14 cellular contexts compared by ENCODE assay signal in the genomic region with DNA sequence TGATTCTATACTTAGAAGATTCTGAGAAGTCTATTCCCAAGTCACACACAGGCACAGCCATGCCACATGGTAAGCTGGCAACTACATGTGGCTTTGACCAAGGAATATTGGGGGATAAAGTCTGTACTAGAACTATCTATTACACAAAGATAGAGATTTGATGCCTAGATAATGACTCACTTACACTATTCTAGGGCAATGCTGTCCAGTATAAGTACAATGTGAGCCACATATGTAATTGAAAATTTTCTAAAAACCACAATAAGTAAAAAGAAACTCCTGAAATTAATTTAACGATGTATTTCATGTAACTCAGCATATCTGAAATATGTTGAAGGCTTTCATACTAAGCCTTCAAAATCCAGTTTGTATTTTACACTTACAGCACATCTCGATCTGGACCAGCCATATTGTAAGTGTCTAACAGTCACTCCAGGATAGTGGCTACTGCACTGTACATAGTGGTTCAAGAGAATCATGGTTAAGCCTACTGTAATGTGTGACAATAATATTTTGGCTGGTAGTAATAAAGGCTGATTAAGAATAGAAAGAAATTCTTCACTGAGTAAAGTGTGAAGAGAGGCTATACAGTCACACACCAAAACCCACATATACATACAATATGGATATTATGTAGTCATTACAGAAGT.
DNase-seq lines count a peak whose midpoint lies in the region; ATAC-seq, FAIRE-seq and TF ChIP-seq lines count a peak whose summit lies in the region.
"Had no signal": no experiment of that assay in that cellular context is flagged by ENCODE, and none has a peak within 500 bp of the region (broad histone marks: within the 10 kb centered on the region; RNA-seq: fewer than 3 reads in every experiment).

No MANE protein-coding gene starts in this region.

- intact Hi-C loops in Panc1 (cut with micrococcal nuclease; ENCODE audit: unreplicated experiment), result no loop called here

- H3K9me3 Mint-ChIP-seq in activated naive CD4-positive, alpha-beta T cell treated with anti-CD3 and anti-CD28 coated beads, Interleukin-2, amount 50 U/mL, for 72 hours, result peaks cover 0 to 5% of the 10 kb centered on the region in 2 donors
- H3K9me3 Mint-ChIP-seq in activated naive CD4-positive, alpha-beta T cell treated with anti-CD3 and anti-CD28 coated beads, Interleukin-2, amount 10 ng/mL, durations not matched to agents 7 days and 5 days, result peaks cover 2% of the 10 kb centered on the region
- H3K9me3 Mint-ChIP-seq in stimulated activated effector memory CD8-positive, alpha-beta T cell treated with anti-CD3 and anti-CD28 coated beads, Interleukin-12 subunit alpha, Interleukin-12 subunit beta, amount 100 ng/mL, for 72 hours, result no peaks in the 10 kb centered on the region
- H3K9me3 Mint-ChIP-seq: CD8-positive, alpha-beta memory T cell had no signal

- H3K4me3 Mint-ChIP-seq in activated naive CD4-positive, alpha-beta T cell treated with anti-CD3 and anti-CD28 coated beads, Interleukin-2, amount 10 ng/mL, durations not matched to agents 7 days and 5 days, result no peak overlapping the region
- no peak overlapping the region for H3K4me3 Mint-ChIP-seq in stimulated activated effector memory CD8-positive, alpha-beta T cell treated with anti-CD3 and anti-CD28 coated beads, Interleukin-12 subunit alpha, Interleukin-12 subunit beta, amount 100 ng/mL, for 72 hours
- H3K4me3 Mint-ChIP-seq: CD14-positive monocyte; CD8-positive, alpha-beta memory T cell had no signal

- no peak for DNase-seq in activated naive CD4-positive, alpha-beta T cell treated with anti-CD3 and anti-CD28 coated beads, Interleukin-2, amount 50 U/mL, for 72 hours (ENCODE audit: low spot score in 2 of 2)
- no peak for DNase-seq in activated naive CD4-positive, alpha-beta T cell treated with anti-CD3 and anti-CD28 coated beads, Interleukin-2, amount 10 ng/mL, durations not matched to agents 7 days and 5 days
- DNase-seq in H54 (ENCODE audit: insufficient read length, low spot score) (no peak), Panc1 (ENCODE audit: low read depth, low spot score) (no peak), NCI-H2171 (lab: John Stamatoyannopoulos, UW) (no peak)
- DNase-seq in stimulated activated effector memory CD8-positive, alpha-beta T cell treated with anti-CD3 and anti-CD28 coated beads, Interleukin-12 subunit alpha, Interleukin-12 subunit beta, amount 100 ng/mL, for 72 hours (ENCODE audit: low spot score in 2 of 2), result no peak
- DNase-seq: Caco-2; CD8-positive, alpha-beta memory T cell; DND-41; GDM1 had no signal

- in situ Hi-C loops in Panc1 (cut with HindIII; ENCODE audit: low pct_unique_long_range_greater_than_20kb, low sequenced_read_pairs), result no loop called here

- no peak overlapping the region for H3K4me3 ChIP-seq in Panc1 (ENCODE audit: low read depth in 2 of 2, low read length in 2 of 2)

- H3K36me3 ChIP-seq in Panc1 (ENCODE audit: control insufficient read depth, insufficient read depth, low read length), result peaks cover 8% of the 10 kb centered on the region; the same call in 1 of the 2 replicates

- BruUV-seq in Panc1 (replicated peaks; lab: Mats Ljungman, UMichigan), result no TSS peak

- H3K9me3 ChIP-seq in Panc1 (ENCODE audit: control insufficient read depth, insufficient read depth, low read depth, low read length), result no peaks in the 10 kb centered on the region
- H3K9me3 ChIP-seq: Caco-2 had no signal

- no peaks in the 10 kb centered on the region for H3K27me3 ChIP-seq in Panc1 (ENCODE audit: control insufficient read depth, insufficient read depth, low read length)

- no peak for TF ChIP-seq CTCF in Panc1 (IDR thresholded peaks at IDR 0.05)

- ATAC-seq in activated naive CD4-positive, alpha-beta T cell treated with anti-CD3 and anti-CD28 coated beads, Interleukin-2, amount 50 U/mL, for 72 hours, result peak; percentile 14 to 56
- ATAC-seq in Panc1 (no peak; the same call in 1 of the 2 replicates), GM19397 (IDR thresholded peaks at IDR 0.05; ENCODE audit: unreplicated experiment) (no peak)
- peak; percentile 88 for ATAC-seq in stimulated activated effector memory CD8-positive, alpha-beta T cell treated with anti-CD3 and anti-CD28 coated beads, Interleukin-12 subunit alpha, Interleukin-12 subunit beta, amount 100 ng/mL, for 72 hours
- ATAC-seq: HCT116 had no signal

- CTCF ChIA-PET in activated naive CD4-positive, alpha-beta T cell treated with anti-CD3 and anti-CD28 coated beads, Interleukin-2, amount 10 ng/mL, durations not matched to agents 7 days and 5 days (lab: Charles Lee), result interaction anchor here (1.0 kb wide), 1 partner anchor 10 kb away, joined by 3 read pairs; no protein-coding TSS in a partner anchor
- CTCF ChIA-PET in Panc1 (lab: Charles Lee), result no interaction called here

- no peaks in the 10 kb centered on the region for H3K4me1 ChIP-seq in Panc1 (ENCODE audit: control insufficient read depth, insufficient read depth, low read length)
- H3K4me1 ChIP-seq: Caco-2 had no signal

- POLR2A ChIA-PET in Panc1 (lab: Charles Lee), result no interaction called here

- peak; percentile 15 for FAIRE-seq in H54 (lab: Jason Lieb, UNC)
- FAIRE-seq: GM12892 had no signal

- no peak overlapping the region for H3K27ac Mint-ChIP-seq in activated naive CD4-positive, alpha-beta T cell treated with anti-CD3 and anti-CD28 coated beads, Interleukin-2, amount 50 U/mL, for 72 hours
- no peak overlapping the region for H3K27ac Mint-ChIP-seq in activated naive CD4-positive, alpha-beta T cell treated with anti-CD3 and anti-CD28 coated beads, Interleukin-2, amount 10 ng/mL, durations not matched to agents 7 days and 5 days
- no peak overlapping the region for H3K27ac Mint-ChIP-seq in stimulated activated effector memory CD8-positive, alpha-beta T cell treated with anti-CD3 and anti-CD28 coated beads, Interleukin-12 subunit alpha, Interleukin-12 subunit beta, amount 100 ng/mL, for 72 hours
- H3K27ac Mint-ChIP-seq: CD14-positive monocyte; CD8-positive, alpha-beta memory T cell had no signal

- peaks cover 0 to 23% of the 10 kb centered on the region in 2 donors for H3K36me3 Mint-ChIP-seq in activated naive CD4-positive, alpha-beta T cell treated with anti-CD3 and anti-CD28 coated beads, Interleukin-2, amount 50 U/mL, for 72 hours
- H3K36me3 Mint-ChIP-seq in activated naive CD4-positive, alpha-beta T cell treated with anti-CD3 and anti-CD28 coated beads, Interleukin-2, amount 10 ng/mL, durations not matched to agents 7 days and 5 days, result peaks cover 35% of the 10 kb centered on the region
- peaks cover 7% of the 10 kb centered on the region for H3K36me3 Mint-ChIP-seq in stimulated activated effector memory CD8-positive, alpha-beta T cell treated with anti-CD3 and anti-CD28 coated beads, Interleukin-12 subunit alpha, Interleukin-12 subunit beta, amount 100 ng/mL, for 72 hours
- H3K36me3 Mint-ChIP-seq: CD14-positive monocyte had no signal

- H3K27ac ChIP-seq in Panc1 (ENCODE audit: low read length), result 0 out of 2 replicates have a peak overlapping the region, but pooled peaks have one; percentile 7

- no peak for TF ChIP-seq POLR2A in H54 (IDR thresholded peaks at IDR 0.05; ENCODE audit: low read depth, low read length)

- peaks cover 8% of the 10 kb centered on the region for H3K4me1 Mint-ChIP-seq in activated naive CD4-positive, alpha-beta T cell treated with anti-CD3 and anti-CD28 coated beads, Interleukin-2, amount 10 ng/mL, durations not matched to agents 7 days and 5 days
- no peaks in the 10 kb centered on the region for H3K4me1 Mint-ChIP-seq in stimulated activated effector memory CD8-positive, alpha-beta T cell treated with anti-CD3 and anti-CD28 coated beads, Interleukin-12 subunit alpha, Interleukin-12 subunit beta, amount 100 ng/mL, for 72 hours
- H3K4me1 Mint-ChIP-seq: CD14-positive monocyte had no signal

- no peaks in the 10 kb centered on the region for H3K27me3 Mint-ChIP-seq in activated naive CD4-positive, alpha-beta T cell treated with anti-CD3 and anti-CD28 coated beads, Interleukin-2, amount 10 ng/mL, durations not matched to agents 7 days and 5 days

Comparison
In these comparisons a context has a peak if more than half of its experiments do, and no peak if none do; other contexts are left out.
1. ATAC-seq: peak in activated naive CD4-positive, alpha-beta T cell treated with anti-CD3 and anti-CD28 coated beads, Interleukin-2, amount 50 U/mL, for 72 hours (2 of 2) and stimulated activated effector memory CD8-positive, alpha-beta T cell treated with anti-CD3 and anti-CD28 coated beads, Interleukin-12 subunit alpha, Interleukin-12 subunit beta, amount 100 ng/mL, for 72 hours (single experiment); none in Panc1 (single experiment) and GM19397 (single experiment).